ENCODE assay signal across 8 cellular contexts in the genomic region with DNA sequence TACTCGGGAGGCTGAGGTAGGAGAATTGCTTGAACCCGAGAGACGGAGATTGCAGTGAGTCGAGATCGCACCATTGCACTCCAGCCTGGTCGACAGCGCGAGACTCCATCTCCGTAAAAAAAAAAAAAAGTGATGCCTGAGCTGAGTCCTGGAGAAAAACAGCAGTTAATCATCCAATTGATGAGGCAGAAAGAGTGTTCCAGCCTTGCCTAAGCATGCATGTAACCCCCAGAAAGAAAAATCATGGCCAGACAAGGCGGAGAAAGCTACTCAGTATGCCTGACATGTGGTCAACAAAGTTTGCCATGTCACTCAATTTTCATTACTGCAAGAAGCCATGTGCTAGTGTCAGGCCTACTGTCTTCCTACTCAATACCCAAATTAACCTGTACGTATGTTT.
"Had no signal": no experiment of that assay in that cellular context is flagged by ENCODE, and none has a peak within 500 bp of the region (broad histone marks: within the 10 kb centered on the region; RNA-seq: fewer than 3 reads in every experiment).

No MANE protein-coding gene starts in this region.

- ATAC-seq: HCT116, K562 had no signal

- DNase-seq: GOT3, H7, HFFc6, IMR-90, KG1 had no signal

- H3K36me3 ChIP-seq: HAP-1 had no signal

- H3K4me3 ChIP-seq: HAP-1, K562 had no signal
